In genomic region chr16:4680673-4681470, GRCh38 we compare ENCODE assay signal across 10 cellular contexts. TPM values are rescaled to one million over a fixed set of nuclear protein-coding genes. Genes with fewer than 3 reads are reported as not detected.
A peak's percentile ranks its signal among the peaks of the same experiment; 100 is the strongest.
DNase-seq lines count a peak whose midpoint lies in the region; ATAC-seq and TF ChIP-seq lines count a peak whose summit lies in the region.
"Had no signal": no experiment of that assay in that cellular context is flagged by ENCODE, and none has a peak within 500 bp of the region (broad histone marks: within the 10 kb centered on the region; RNA-seq: fewer than 3 reads in every experiment).

No MANE protein-coding gene starts in this region.

- 68 to 80% methylated on average over 2 to 5 of the region's 26 CpGs for WGBS in gastroesophageal sphincter (ENCODE audit: low coverage in 1 of 2), 2 donors
- 65 to 88% (median 78%) methylated on average over 26 of the region's 26 CpGs for WGBS in ovary, 3 donors

- no peak for DNase-seq in BE2C
- DNase-seq in ovary: peak in 3 of 5 donors; percentile 47 to 52 (median 52)
- no peak for DNase-seq in iPS-NIHi11 (ENCODE audit: low spot score)
- no peak for DNase-seq in NCI-H774 (lab: John Stamatoyannopoulos, UW)
- DNase-seq in stimulated activated CD4-positive, alpha-beta T cell treated with anti-CD3 and anti-CD28 coated beads, Interleukin-4, amount 100 ng/mL, for 1 hour: no peak
- DNase-seq: CD4-positive, alpha-beta memory T cell; NCI-H1105 had no signal

- no peak for TF ChIP-seq EP300 in gastroesophageal sphincter (IDR thresholded peaks at IDR 0.05)
- TF ChIP-seq EP300 in ovary (IDR thresholded peaks at IDR 0.05): no peak

- H3K36me3 ChIP-seq in BE2C: peaks cover 26% of the 10 kb centered on the region
- H3K36me3 ChIP-seq in gastroesophageal sphincter: peaks cover 0 to 100% of the 10 kb centered on the region in 2 donors
- no peaks in the 10 kb centered on the region for H3K36me3 ChIP-seq in ovary

- peak overlapping the region; percentile 49 for H3K4me3 ChIP-seq in BE2C (ENCODE audit: low read depth, low read length)
- H3K4me3 ChIP-seq in gastroesophageal sphincter: peak overlapping the region in 1 of 2 donors; percentile 42
- peak overlapping the region; percentile 31 for H3K4me3 ChIP-seq in ovary

- no peak for ATAC-seq in gastroesophageal sphincter
- no peak for ATAC-seq in HG02973 (IDR thresholded peaks at IDR 0.05; ENCODE audit: unreplicated experiment)

- H3K27ac ChIP-seq in VCaP (peak overlapping the region; percentile 96), gastroesophageal sphincter (peak overlapping the region; percentile 5 to 82 (median 72)), ovary (peak overlapping the region; percentile 30 to 75)

- intact Hi-C loops in ovary (cut with DNase I): no loop called here

- TF ChIP-seq CTCF in BE2C (IDR thresholded peaks at IDR 0.05; ENCODE audit: low read depth, low read length) (no peak), VCaP (conservative IDR thresholded peaks at IDR 0.05) (no peak), gastroesophageal sphincter (IDR thresholded peaks at IDR 0.05) (no peak), ovary (IDR thresholded peaks at IDR 0.05) (no peak)

- H3K4me1 ChIP-seq in BE2C (peaks cover 18% of the 10 kb centered on the region), gastroesophageal sphincter (peaks cover 0 to 44% (median 5%) of the 10 kb centered on the region in 3 donors), ovary (ENCODE audit: insufficient read depth) (peaks cover 5% of the 10 kb centered on the region)

- no peaks in the 10 kb centered on the region for H3K27me3 ChIP-seq in BE2C
- H3K27me3 ChIP-seq in gastroesophageal sphincter: no peaks in the 10 kb centered on the region
- no peaks in the 10 kb centered on the region for H3K27me3 ChIP-seq in ovary

- TF ChIP-seq POLR2A in gastroesophageal sphincter (IDR thresholded peaks at IDR 0.05) (no peak), ovary (IDR thresholded peaks at IDR 0.05) (no peak)

- no peaks in the 10 kb centered on the region for H3K9me3 ChIP-seq in BE2C
- no peaks in the 10 kb centered on the region for H3K9me3 ChIP-seq in gastroesophageal sphincter
- H3K9me3 ChIP-seq in ovary: no peaks in the 10 kb centered on the region

RNA-seq across cellular contexts. Expression of gene NUDT16L1, which starts 12.5 kb away (rescaled TPM):
- 141 TPM for polyA plus RNA-seq in BE2C (2012; ENCODE audit: insufficient read depth, insufficient read length, low read depth)
- total RNA-seq in gastroesophageal sphincter (10 to 100 TPM; 14.8 to 26.3 (median 21.4) TPM), ovary (10 to 100 TPM; 19.4 to 33.1 (median 28.0) TPM)
- polyA plus RNA-seq in ovary: 10 to 100 TPM in 1 of 2 donors, 1 to 10 TPM in 1; 8.1 to 33.6 TPM

RNA-seq across cellular contexts. Expression of gene ANKS3, which starts 53.2 kb away (rescaled TPM):
- polyA plus RNA-seq in BE2C (2012; ENCODE audit: insufficient read depth, insufficient read length, low read depth): 26.6 TPM
- total RNA-seq in gastroesophageal sphincter (10 to 100 TPM; 23.3 to 47.8 (median 27.6) TPM), ovary (10 to 100 TPM; 19.8 to 37.4 (median 32.3) TPM)
- 10 to 100 TPM in 1 of 2 donors, 1 to 10 TPM in 1; 6.7 to 26.0 TPM for polyA plus RNA-seq in ovary

RNA-seq across cellular contexts. Expression of gene DNAAF8, which starts 53.5 kb away (rescaled TPM):
- 0.57 TPM for polyA plus RNA-seq in BE2C (2012; ENCODE audit: insufficient read depth, insufficient read length, low read depth)
- total RNA-seq in gastroesophageal sphincter (under 1 TPM; 0.54 to 0.89 (median 0.65) TPM), ovary (1 to 10 TPM in 6 of 7 donors, under 1 TPM in 1; 0.48 to 9.1 (median 1.5) TPM)
- polyA plus RNA-seq in ovary: 1 to 10 TPM in 1 of 2 donors, under 1 TPM in 1; 0.35 to 1.2 TPM

RNA-seq across cellular contexts. Expression of gene MGRN1, which starts 56.2 kb away (rescaled TPM):
- 93.3 TPM for polyA plus RNA-seq in BE2C (2012; ENCODE audit: insufficient read depth, insufficient read length, low read depth)
- total RNA-seq in gastroesophageal sphincter (10 to 100 TPM; 29.2 to 67.0 (median 40.5) TPM), ovary (10 to 100 TPM; 23.2 to 94.2 (median 64.6) TPM)
- 10 to 100 TPM; 21.5 to 27.9 TPM for polyA plus RNA-seq in ovary

Comparison
In these comparisons a context has a peak if more than half of its experiments do, and no peak if none do; other contexts are left out.
1. DNase-seq: peak in ovary (3 of 5); none in BE2C (single experiment), iPS-NIHi11 (single experiment), NCI-H774 (single experiment) and stimulated activated CD4-positive, alpha-beta T cell treated with anti-CD3 and anti-CD28 coated beads, Interleukin-4, amount 100 ng/mL, for 1 hour (single experiment).
2. Peak in every context shown above with its lines, with median percentiles within 50 percentile points of each other: H3K27ac ChIP-seq.